23 cellular contexts compared by ENCODE assay signal in the genomic region with DNA sequence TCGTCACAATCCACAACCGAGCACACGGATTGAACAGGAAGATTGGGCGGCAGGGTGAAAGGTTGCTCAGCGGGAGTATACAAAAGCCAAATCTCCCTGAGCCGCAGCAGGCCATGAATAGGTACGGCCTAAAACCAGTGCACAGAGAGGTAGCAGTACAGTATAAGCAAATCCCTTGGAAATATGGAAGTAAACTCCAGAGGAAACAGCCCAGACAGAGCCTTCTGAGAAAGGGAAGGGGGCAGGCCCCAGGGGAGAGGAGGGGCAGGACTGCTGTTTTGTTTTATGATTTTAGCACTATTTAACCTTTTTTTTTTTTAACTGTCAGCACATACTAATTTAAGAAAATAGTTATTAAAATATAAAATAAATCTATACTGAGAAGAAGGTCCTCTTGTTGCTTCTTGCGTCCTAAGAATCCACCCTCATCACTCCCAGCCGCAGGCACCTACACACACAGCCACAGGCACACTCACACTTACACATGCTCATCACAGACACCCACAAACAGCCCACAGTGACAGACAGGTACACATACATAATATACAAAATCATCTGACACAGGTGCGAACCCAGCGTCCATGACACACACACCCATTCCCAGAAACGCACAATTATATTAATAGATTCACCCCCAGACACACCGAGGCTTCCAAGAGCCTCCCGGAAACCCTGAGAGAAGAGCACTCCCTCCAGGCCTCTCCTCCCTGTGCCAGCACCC. TPM values are rescaled to one million over a fixed set of nuclear protein-coding genes. Genes with fewer than 3 reads are reported as not detected.
DNase-seq lines count a peak whose midpoint lies in the region; ATAC-seq, FAIRE-seq and TF ChIP-seq lines count a peak whose summit lies in the region.
"Had no signal": no experiment of that assay in that cellular context is flagged by ENCODE, and none has a peak within 500 bp of the region (broad histone marks: within the 10 kb centered on the region; RNA-seq: fewer than 3 reads in every experiment).

No MANE protein-coding gene starts in this region.

- peak overlapping the region; percentile 18 for H3K27ac Mint-ChIP-seq in dendritic cell treated with granulocyte-macrophage colony-stimulating factor and Interleukin-4, amounts not matched to agents 40 ng/mL and 50 ng/mL, for 4 days
- peak overlapping the region; percentile 87 for H3K27ac Mint-ChIP-seq in osteocyte (ENCODE audit: unreplicated experiment)
- H3K27ac Mint-ChIP-seq: activated CD8-positive, alpha-beta T cell treated with anti-CD3 and anti-CD28 coated beads for 36 hours; stimulated activated naive B cell treated with anti-CD40 and anti-IgM and Interleukin-4, amounts not matched to agents 10 μg/mL and 1 μg/mL and 100 μg/mL, for 72 hours; T-helper 2 cell treated with Interferon-gamma antibody and Interleukin-4, amounts not matched to agents 5 μg/mL and 100 μg/mL, for 36 hours had no signal

- no peaks in the 10 kb centered on the region for H3K9me3 Mint-ChIP-seq in dendritic cell treated with granulocyte-macrophage colony-stimulating factor and Interleukin-4, amounts not matched to agents 40 ng/mL and 50 ng/mL, for 4 days
- no peaks in the 10 kb centered on the region for H3K9me3 Mint-ChIP-seq in osteocyte (ENCODE audit: unreplicated experiment)
- H3K9me3 Mint-ChIP-seq: activated CD8-positive, alpha-beta T cell treated with anti-CD3 and anti-CD28 coated beads for 36 hours; stimulated activated naive B cell treated with anti-CD40 and anti-IgM and Interleukin-4, amounts not matched to agents 10 μg/mL and 1 μg/mL and 100 μg/mL, for 72 hours; T-helper 2 cell treated with Interferon-gamma antibody and Interleukin-4, amounts not matched to agents 5 μg/mL and 100 μg/mL, for 36 hours had no signal

- no peaks in the 10 kb centered on the region for H3K79me2 ChIP-seq in DOHH2 (ENCODE audit: control insufficient read depth, low read length)

- H3K36me3 ChIP-seq in DOHH2 (ENCODE audit: control insufficient read depth, low read length) (no peaks in the 10 kb centered on the region), SJCRH30 (no peaks in the 10 kb centered on the region), small intestine (ENCODE audit: control insufficient read depth in 2 of 2, insufficient read depth in 2 of 2, low read length in 2 of 2) (no peaks in the 10 kb centered on the region), pancreas (no peaks in the 10 kb centered on the region)
- H3K36me3 ChIP-seq: neutrophil, thoracic aorta had no signal

- no peaks in the 10 kb centered on the region for H3F3A ChIP-seq in DOHH2 (ENCODE audit: control insufficient read depth, insufficient read depth)

- H3K27me3 Mint-ChIP-seq in dendritic cell treated with granulocyte-macrophage colony-stimulating factor and Interleukin-4, amounts not matched to agents 40 ng/mL and 50 ng/mL, for 4 days = peaks cover 25% of the 10 kb centered on the region
- H3K27me3 Mint-ChIP-seq in osteocyte (ENCODE audit: unreplicated experiment) = no peaks in the 10 kb centered on the region
- H3K27me3 Mint-ChIP-seq: activated CD8-positive, alpha-beta T cell treated with anti-CD3 and anti-CD28 coated beads for 36 hours; stimulated activated naive B cell treated with anti-CD40 and anti-IgM and Interleukin-4, amounts not matched to agents 10 μg/mL and 1 μg/mL and 100 μg/mL, for 72 hours had no signal

- DNase-seq in SJCRH30 (no peak), osteocyte (ENCODE audit: extremely low spot score, unreplicated experiment) (no peak), DMS153 treated with DMSO at 0.1 percent for 48 hours (lab: John Stamatoyannopoulos, UW; ENCODE audit: unreplicated experiment) (no peak), small intestine (no peak), pancreas (no peak)
- DNase-seq: activated CD4-positive, CD25-positive, alpha-beta regulatory T cell; activated CD8-positive, alpha-beta T cell treated with anti-CD3 and anti-CD28 coated beads for 36 hours; activated naive CD4-positive, alpha-beta T cell treated with anti-CD3 and anti-CD28 coated beads, Interleukin-2, amount 50 U/mL, for 16 hours; activated T-cell treated with anti-CD3 and anti-CD28 coated beads, Interleukin-2, amount 50 U/mL, for 4 hours; cortex of kidney; DMS79; left cardiac atrium; NCI-H1417 treated with DMSO at 0.1 percent for 48 hours; NCI-H2171 treated with DMSO at 0.1 percent for 48 hours; retina; stimulated activated naive B cell treated with anti-CD40 and anti-IgM and Interleukin-4, amounts not matched to agents 10 μg/mL and 1 μg/mL and 100 μg/mL, for 72 hours had no signal

- H4K20me1 ChIP-seq in DOHH2 (ENCODE audit: control insufficient read depth, insufficient read depth, low read depth, low read length) = no peaks in the 10 kb centered on the region

- 82 to 88% (median 85%) methylated on average over 14 of the region's 14 CpGs for WGBS in small intestine, 3 donors
- WGBS in pancreas, 2 donors = 86 to 88% methylated on average over 14 of the region's 14 CpGs

- peak overlapping the region; percentile 54 for H3K4me2 ChIP-seq in DOHH2 (ENCODE audit: low read length)

- peaks cover 24% of the 10 kb centered on the region for H3K4me1 ChIP-seq in DOHH2 (ENCODE audit: control insufficient read depth, low read length)
- H3K4me1 ChIP-seq in SJCRH30 = peaks cover 19% of the 10 kb centered on the region
- no peaks in the 10 kb centered on the region for H3K4me1 ChIP-seq in small intestine (ENCODE audit: control insufficient read depth in 2 of 2, insufficient read depth in 1 of 2, low read depth in 1 of 2, low read length in 1 of 2)
- H3K4me1 ChIP-seq in pancreas = no peaks in the 10 kb centered on the region

- FAIRE-seq in small intestine (lab: Jason Lieb, UNC) (no peak), pancreas (lab: Jason Lieb, UNC) (no peak)
- FAIRE-seq: endothelial cell of umbilical vein had no signal

- H3K9me2 ChIP-seq in DOHH2 (replicated peaks; ENCODE audit: control insufficient read depth, low read length) = no peaks in the 10 kb centered on the region

- intact Hi-C loops in dendritic cell treated with granulocyte-macrophage colony-stimulating factor and Interleukin-4, amounts not matched to agents 40 ng/mL and 50 ng/mL, for 4 days (cut with micrococcal nuclease) = no loop called here
- intact Hi-C loops in pancreas (cut with DNase I) = no loop called here

- no peak for ATAC-seq in GM21447 (IDR thresholded peaks at IDR 0.05; ENCODE audit: unreplicated experiment)
- no peak for ATAC-seq in pancreas
- ATAC-seq: activated CD8-positive, alpha-beta T cell treated with anti-CD3 and anti-CD28 coated beads for 36 hours; activated T-cell treated with anti-CD3 and anti-CD28 coated beads, Interleukin-2, amount 50 U/mL, for 4 hours; stimulated activated naive B cell treated with anti-CD40 and anti-IgM and Interleukin-4, amounts not matched to agents 10 μg/mL and 1 μg/mL and 100 μg/mL, for 72 hours had no signal

- no peak overlapping the region for H3K4me3 Mint-ChIP-seq in dendritic cell treated with granulocyte-macrophage colony-stimulating factor and Interleukin-4, amounts not matched to agents 40 ng/mL and 50 ng/mL, for 4 days
- H3K4me3 Mint-ChIP-seq in osteocyte (ENCODE audit: unreplicated experiment) = peak overlapping the region; percentile 15
- H3K4me3 Mint-ChIP-seq: activated CD8-positive, alpha-beta T cell treated with anti-CD3 and anti-CD28 coated beads for 36 hours; activated T-cell treated with anti-CD3 and anti-CD28 coated beads, Interleukin-2, amount 50 U/mL, for 4 hours; stimulated activated naive B cell treated with anti-CD40 and anti-IgM and Interleukin-4, amounts not matched to agents 10 μg/mL and 1 μg/mL and 100 μg/mL, for 72 hours; T-helper 2 cell treated with Interferon-gamma antibody and Interleukin-4, amounts not matched to agents 5 μg/mL and 100 μg/mL, for 36 hours had no signal

- no peaks in the 10 kb centered on the region for H3K27me3 ChIP-seq in DOHH2 (ENCODE audit: control insufficient read depth, low read length)
- no peaks in the 10 kb centered on the region for H3K27me3 ChIP-seq in SJCRH30
- no peaks in the 10 kb centered on the region for H3K27me3 ChIP-seq in small intestine (ENCODE audit: control insufficient read depth in 2 of 2, insufficient read depth in 2 of 2, low read length in 2 of 2)
- H3K27me3 ChIP-seq in pancreas = no peaks in the 10 kb centered on the region
- H3K27me3 ChIP-seq: neutrophil had no signal

- H3K9me3 ChIP-seq in DOHH2 (ENCODE audit: control insufficient read depth, insufficient read depth, low read length) (no peaks in the 10 kb centered on the region), SJCRH30 (replicated peaks) (0 out of 2 replicates have a peak, but pooled peaks cover 3% of the 10 kb centered on the region), small intestine (ENCODE audit: control insufficient read depth, low read depth) (no peaks in the 10 kb centered on the region), pancreas (no peaks in the 10 kb centered on the region)
- H3K9me3 ChIP-seq: neutrophil, thoracic aorta had no signal

- no peak for TF ChIP-seq CTCF in DOHH2 (IDR thresholded peaks at IDR 0.05; ENCODE audit: low read depth, low read length, poor library complexity, severe bottlenecking)
- no peak for TF ChIP-seq CTCF in osteocyte (IDR thresholded peaks at IDR 0.05)
- no peak for TF ChIP-seq CTCF in pancreas (IDR thresholded peaks at IDR 0.05)

- H3K27ac ChIP-seq in DOHH2 (ENCODE audit: low read depth, low read length) (no peak overlapping the region), SJCRH30 (peak overlapping the region; percentile 81), small intestine (ENCODE audit: low read depth in 1 of 2, low read length in 1 of 2) (no peak overlapping the region), pancreas (no peak overlapping the region)
- H3K27ac ChIP-seq: neutrophil, thoracic aorta had no signal

- H3K4me3 ChIP-seq in DOHH2 (ENCODE audit: low read length) = peak overlapping the region; percentile 35
- peak overlapping the region; percentile 21; the same call in 1 of the 2 replicates for H3K4me3 ChIP-seq in SJCRH30
- no peak overlapping the region for H3K4me3 ChIP-seq in small intestine (ENCODE audit: low read depth in 1 of 2, low read length in 2 of 2)
- no peak overlapping the region for H3K4me3 ChIP-seq in pancreas
- H3K4me3 ChIP-seq: thoracic aorta had no signal

- H3K36me3 Mint-ChIP-seq in dendritic cell treated with granulocyte-macrophage colony-stimulating factor and Interleukin-4, amounts not matched to agents 40 ng/mL and 50 ng/mL, for 4 days (ENCODE audit: low read depth) = no peaks in the 10 kb centered on the region
- H3K36me3 Mint-ChIP-seq in osteocyte (ENCODE audit: unreplicated experiment) = no peaks in the 10 kb centered on the region
- H3K36me3 Mint-ChIP-seq: stimulated activated naive B cell treated with anti-CD40 and anti-IgM and Interleukin-4, amounts not matched to agents 10 μg/mL and 1 μg/mL and 100 μg/mL, for 72 hours had no signal

- H3K4me1 Mint-ChIP-seq in dendritic cell treated with granulocyte-macrophage colony-stimulating factor and Interleukin-4, amounts not matched to agents 40 ng/mL and 50 ng/mL, for 4 days (ENCODE audit: low read depth) = no peaks in the 10 kb centered on the region
- H3K4me1 Mint-ChIP-seq in osteocyte (ENCODE audit: unreplicated experiment) = peaks cover 48% of the 10 kb centered on the region
- H3K4me1 Mint-ChIP-seq: stimulated activated naive B cell treated with anti-CD40 and anti-IgM and Interleukin-4, amounts not matched to agents 10 μg/mL and 1 μg/mL and 100 μg/mL, for 72 hours had no signal

RNA-seq across cellular contexts. Expression of a gene that starts 12.9 kb away (rescaled TPM):
- 0.06 TPM in 1 of 2 replicates, not detected in the other for total RNA-seq in SJCRH30 (2014; rRNA removed; shearing (Covaris generic))
- total RNA-seq in osteocyte (17.1 and 19.7 TPM in 2 replicates), pancreas (1 to 10 TPM in 5 of 6 donors, under 1 TPM in 1; 0.88 to 5.6 (median 1.8) TPM)
- polyA plus RNA-seq in small intestine (10 to 100 TPM in 1 of 3 donors, 1 to 10 TPM in 2; 3.3 to 12.7 (median 3.5) TPM), pancreas (1 to 10 TPM; 1.8 to 4.0 TPM)
- total RNA-seq: endothelial cell of umbilical vein had no signal

RNA-seq across cellular contexts. Expression of a gene that starts 27.4 kb away (rescaled TPM):
- total RNA-seq in SJCRH30 (2014; rRNA removed; shearing (Covaris generic)) = not detected in 2 replicates
- total RNA-seq in osteocyte (not detected in 2 replicates), pancreas (under 1 TPM in 4 of 6 donors, not detected in 2; 0.31 to 0.87 (median 0.72) TPM)
- polyA plus RNA-seq in small intestine (not detected), pancreas (1 to 10 TPM in 1 of 2 donors, not detected in 1; 1.0 TPM)
- total RNA-seq: activated CD8-positive, alpha-beta T cell treated with anti-CD3 and anti-CD28 coated beads for 36 hours; activated T-cell treated with anti-CD3 and anti-CD28 coated beads, Interleukin-2, amount 50 U/mL, for 4 hours; endothelial cell of umbilical vein; left cardiac atrium had no signal
- polyA plus RNA-seq: endothelial cell of umbilical vein had no signal

RNA-seq across cellular contexts. Expression of a gene that starts 58.9 kb away (rescaled TPM):
- 4.6 and 8.3 TPM in 2 replicates for total RNA-seq in SJCRH30 (2014; rRNA removed; shearing (Covaris generic))
- total RNA-seq in osteocyte (15.4 and 17.9 TPM in 2 replicates), pancreas (1 to 10 TPM; 1.8 to 3.3 (median 2.4) TPM)
- polyA plus RNA-seq in small intestine (1 to 10 TPM in 1 of 3 donors, under 1 TPM in 2; 0.45 to 3.7 (median 0.81) TPM), pancreas (1 to 10 TPM; 6.5 to 6.8 TPM)

Comparison
In these comparisons a context has a peak if more than half of its experiments do, and no peak if none do; other contexts are left out.
1. H3K4me3 ChIP-seq: peak in DOHH2 (single experiment) and SJCRH30 (single experiment); none in small intestine (0 of 2) and pancreas (0 of 4).